Comparison of ENCODE assay signal across 13 cellular contexts in genomic region chr20:709864-710761, GRCh38. TPM values are rescaled to one million over a fixed set of nuclear protein-coding genes. Genes with fewer than 3 reads are reported as not detected.
DNase-seq lines count a peak whose midpoint lies in the region; ATAC-seq lines count a peak whose summit lies in the region.
"Had no signal": no experiment of that assay in that cellular context is flagged by ENCODE, and none has a peak within 500 bp of the region (broad histone marks: within the 10 kb centered on the region; RNA-seq: fewer than 3 reads in every experiment).

No MANE protein-coding gene starts in this region.

- H3K4me1 ChIP-seq in NT2/D1 (ENCODE audit: insufficient read depth, insufficient read length), result peaks cover 2% of the 10 kb centered on the region
- H3K4me1 ChIP-seq: HAP-1, uterus had no signal

- DNase-seq in NCI-H1092 treated with DMSO at 0.1 percent for 48 hours (lab: John Stamatoyannopoulos, UW) (peak; percentile 2), NCI-H1092 (lab: John Stamatoyannopoulos, UW) (no peak), NT2/D1 (ENCODE audit: low read depth, low spot score) (no peak), sciatic nerve (ENCODE audit: low spot score) (peak; percentile 53), HPDE6-E6E7 (ENCODE audit: extremely low spot score) (no peak)
- DNase-seq: activated CD4-positive, alpha-beta T cell treated with anti-CD3 and anti-CD28 coated beads, Interleukin-2, amount 50 U/mL, for 4 hours; naive thymus-derived CD4-positive, alpha-beta T cell; uterus had no signal

- H3K4me3 ChIP-seq in NT2/D1 (ENCODE audit: insufficient read length, low read depth) (peak overlapping the region; percentile 15), iPS-11a (ENCODE audit: low read depth, low read length) (peak overlapping the region; percentile 33)
- H3K4me3 ChIP-seq: HAP-1, PC-9, uterus had no signal

- no peak overlapping the region for H3K9ac ChIP-seq in NT2/D1 (ENCODE audit: insufficient read length, low read depth)

- no peaks in the 10 kb centered on the region for H3K36me3 ChIP-seq in NT2/D1 (ENCODE audit: insufficient read depth, insufficient read length, low read length)
- H3K36me3 ChIP-seq: HAP-1, uterus had no signal

- peaks cover 16% of the 10 kb centered on the region for H3K27me3 ChIP-seq in NT2/D1 (ENCODE audit: insufficient read depth, insufficient read length)

- ATAC-seq in sciatic nerve, result no peak
- no peak for ATAC-seq in GM18873 (IDR thresholded peaks at IDR 0.05; ENCODE audit: low FRiP score, unreplicated experiment)
- ATAC-seq in HG03139 (IDR thresholded peaks at IDR 0.05; ENCODE audit: unreplicated experiment), result no peak
- ATAC-seq: naive thymus-derived CD4-positive, alpha-beta T cell had no signal

- intact Hi-C loops in sciatic nerve (cut with DNase I), result no loop called here

- peaks cover 25% of the 10 kb centered on the region for H3K9me3 ChIP-seq in NT2/D1 (ENCODE audit: insufficient read depth, low read length)
- H3K9me3 ChIP-seq: uterus had no signal

RNA-seq across cellular contexts. Expression of gene SCRT2, which starts 34.5 kb away (rescaled TPM):
- total RNA-seq in sciatic nerve, result not detected
- total RNA-seq: naive thymus-derived CD4-positive, alpha-beta T cell; PC-9; uterus had no signal

RNA-seq across cellular contexts. Expression of gene SRXN1, which starts 57.1 kb away (rescaled TPM):
- total RNA-seq in sciatic nerve, result 15.4 TPM

RNA-seq across cellular contexts. Expression of gene SLC52A3, which starts 58.2 kb away (rescaled TPM):
- total RNA-seq in sciatic nerve, result 1.4 TPM
- total RNA-seq: naive thymus-derived CD4-positive, alpha-beta T cell had no signal

Comparison
In these comparisons a context has a peak if more than half of its experiments do, and no peak if none do; other contexts are left out.
1. DNase-seq: peak in NCI-H1092 treated with DMSO at 0.1 percent for 48 hours (single experiment) and sciatic nerve (single experiment); none in NCI-H1092 (single experiment), NT2/D1 (single experiment) and HPDE6-E6E7 (single experiment).